Comparison of ENCODE assay signal across 1 cellular context in genomic region chr19:12790628-12791344, GRCh38.
TF ChIP-seq lines count a peak whose summit lies in the region.

No MANE protein-coding gene starts in this region.

TF ChIP-seq in HepG2, 621 proteins besides CTCF, POLR2A, EP300 and RAD21 (continued from another document):
- TF ChIP-seq FOXK2 (IDR thresholded peaks at IDR 0.05) = peak; percentile 93
- peak; percentile 58; the same call in 1 of the 2 replicates for TF ChIP-seq ZNF816 (CRISPR knock-in tag; IDR thresholded peaks at IDR 0.05; ENCODE audit: borderline replicate concordance)
- TF ChIP-seq ZNF724P (CRISPR knock-in tag; IDR thresholded peaks at IDR 0.05; ENCODE audit: borderline replicate concordance) = no peak
- TF ChIP-seq KIAA2018 (CRISPR knock-in tag; IDR thresholded peaks at IDR 0.05; ENCODE audit: borderline replicate concordance) = no peak
- TF ChIP-seq ZSCAN22 (CRISPR knock-in tag; IDR thresholded peaks at IDR 0.05) = no peak
- 0 out of 2 replicates have a peak, but pooled peaks have one; percentile 5 for TF ChIP-seq GLI4 (CRISPR knock-in tag; IDR thresholded peaks at IDR 0.05; ENCODE audit: borderline replicate concordance)
- TF ChIP-seq THAP7 (CRISPR knock-in tag; IDR thresholded peaks at IDR 0.05) = no peak
- TF ChIP-seq GPN1 (CRISPR knock-in tag; IDR thresholded peaks at IDR 0.05; ENCODE audit: borderline replicate concordance) = no peak
- no peak for TF ChIP-seq SALL1 (CRISPR knock-in tag; IDR thresholded peaks at IDR 0.05)
- TF ChIP-seq GLMP (CRISPR knock-in tag; IDR thresholded peaks at IDR 0.05; ENCODE audit: borderline replicate concordance) = no peak
- no peak for TF ChIP-seq SKI (IDR thresholded peaks at IDR 0.05; ENCODE audit: partially characterized antibody)
- no peak for TF ChIP-seq ZSCAN12 (CRISPR knock-in tag; IDR thresholded peaks at IDR 0.05)
- no peak for TF ChIP-seq ZNF232 (CRISPR knock-in tag; IDR thresholded peaks at IDR 0.05; ENCODE audit: borderline replicate concordance)
- no peak for TF ChIP-seq RXRA (CRISPR knock-in tag; IDR thresholded peaks at IDR 0.05)
- no peak for TF ChIP-seq ZNF225 (CRISPR knock-in tag; IDR thresholded peaks at IDR 0.05)
- no peak for TF ChIP-seq MTF1 (CRISPR knock-in tag; IDR thresholded peaks at IDR 0.05)
- no peak for TF ChIP-seq PBX3 (CRISPR knock-in tag; IDR thresholded peaks at IDR 0.05; ENCODE audit: borderline replicate concordance)
- no peak for TF ChIP-seq CHCHD3 (CRISPR knock-in tag; IDR thresholded peaks at IDR 0.05)
- TF ChIP-seq RARA (CRISPR knock-in tag; IDR thresholded peaks at IDR 0.05) = no peak
- no peak for TF ChIP-seq RCOR2 (CRISPR knock-in tag; IDR thresholded peaks at IDR 0.05)
- TF ChIP-seq NR3C1 (CRISPR knock-in tag; IDR thresholded peaks at IDR 0.05) = no peak
- TF ChIP-seq JUND (CRISPR knock-in tag; IDR thresholded peaks at IDR 0.05) = no peak
- no peak for TF ChIP-seq SOX13 (IDR thresholded peaks at IDR 0.05)
- TF ChIP-seq SOX13 (CRISPR knock-in tag; conservative IDR thresholded peaks at IDR 0.05 in 1 of 2, IDR thresholded peaks at IDR 0.05 in 1 of 2) = no peak
- no peak for TF ChIP-seq CENPT (CRISPR knock-in tag; IDR thresholded peaks at IDR 0.05; ENCODE audit: low read depth)
- no peak for TF ChIP-seq ZMYM2 (CRISPR knock-in tag; IDR thresholded peaks at IDR 0.05)
- no peak for TF ChIP-seq SP140L (CRISPR knock-in tag; IDR thresholded peaks at IDR 0.05; ENCODE audit: borderline replicate concordance)
- TF ChIP-seq ATRX (CRISPR knock-in tag; IDR thresholded peaks at IDR 0.05; ENCODE audit: borderline replicate concordance) = no peak
- no peak for TF ChIP-seq TGIF2 (CRISPR knock-in tag; IDR thresholded peaks at IDR 0.05)
TF ChIP-seq in HepG2: peak in this region for 25.
